Comparison of ENCODE assay signal across 28 cellular contexts in the genomic region with DNA sequence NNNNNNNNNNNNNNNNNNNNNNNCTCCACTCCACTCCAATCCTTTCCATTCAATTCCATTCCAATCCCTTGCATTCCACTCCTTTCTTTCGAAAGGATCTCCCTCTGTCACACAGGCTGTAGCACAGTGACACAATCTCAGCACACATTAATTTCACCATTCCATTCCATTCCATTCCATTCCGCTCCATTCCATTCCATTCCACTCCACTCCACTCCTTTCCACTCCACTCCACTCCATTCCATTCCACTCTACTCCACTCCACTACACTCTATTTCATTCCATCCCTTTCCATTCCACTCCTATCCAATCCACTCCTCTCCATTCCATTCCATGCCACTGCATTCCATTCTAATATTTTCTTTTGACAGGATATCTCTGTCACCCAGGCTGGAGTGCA.
"Had no signal": no experiment of that assay in that cellular context is flagged by ENCODE, and none has a peak within 500 bp of the region (broad histone marks: within the 10 kb centered on the region; RNA-seq: fewer than 3 reads in every experiment).

No MANE protein-coding gene starts in this region.

- H3K4me3 Mint-ChIP-seq: naive thymus-derived CD8-positive, alpha-beta T cell; nephron; neural progenitor cell; stimulated activated effector memory CD8-positive, alpha-beta T cell treated with anti-CD3 and anti-CD28 coated beads, Interleukin-12 subunit alpha, Interleukin-12 subunit beta, amount 100 ng/mL, for 72 hours; stimulated activated naive B cell treated with anti-CD40 and anti-IgM and Interleukin-4, amounts not matched to agents 10 μg/mL and 1 μg/mL and 100 μg/mL, for 72 hours; stimulated activated naive CD8-positive, alpha-beta T cell treated with anti-CD3 and anti-CD28 coated beads, Interleukin-15, Interleukin-2, amounts not matched to agents 100 ng/mL and 50 ng/mL, for 24 hours had no signal

- H3K27ac Mint-ChIP-seq: naive thymus-derived CD8-positive, alpha-beta T cell; nephron; neural progenitor cell; progenitor cell of endocrine pancreas; stimulated activated effector memory CD8-positive, alpha-beta T cell treated with anti-CD3 and anti-CD28 coated beads, Interleukin-12 subunit alpha, Interleukin-12 subunit beta, amount 100 ng/mL, for 72 hours; stimulated activated naive B cell treated with anti-CD40 and anti-IgM and Interleukin-4, amounts not matched to agents 10 μg/mL and 1 μg/mL and 100 μg/mL, for 72 hours; stimulated activated naive CD8-positive, alpha-beta T cell treated with anti-CD3 and anti-CD28 coated beads, Interleukin-15, Interleukin-2, amounts not matched to agents 100 ng/mL and 50 ng/mL, for 24 hours had no signal

- H3K27ac ChIP-seq: neural progenitor cell, ovary, parathyroid adenoma, psoas muscle, right lobe of liver, sigmoid colon, stomach, thoracic aorta, thyroid gland, tibial nerve, upper lobe of left lung, uterus had no signal

- H3K36me3 ChIP-seq: neural progenitor cell, ovary, right lobe of liver, sigmoid colon, stomach, thoracic aorta, thyroid gland, tibial nerve, upper lobe of left lung, uterus had no signal

- H3K9ac ChIP-seq: neural progenitor cell, parathyroid adenoma had no signal

- DNase-seq: naive thymus-derived CD8-positive, alpha-beta T cell; occipital lobe; ovary; posterior cingulate gyrus; psoas muscle; right cardiac atrium; right lobe of liver; sigmoid colon; small intestine; stimulated activated CD4-positive, alpha-beta T cell treated with anti-CD3 and anti-CD28 coated beads, Interleukin-15, amount 100 ng/mL, for 24 hours; stimulated activated CD4-positive, alpha-beta T cell treated with anti-CD3 and anti-CD28 coated beads, Interleukin-2, amount 100 ng/mL, for 24 hours; stimulated activated CD4-positive, alpha-beta T cell treated with anti-CD3 and anti-CD28 coated beads, Interleukin-2, amount 100 ng/mL, for 48 hours; stimulated activated CD4-positive, alpha-beta T cell treated with anti-CD3 and anti-CD28 coated beads, Interleukin-4, amount 100 ng/mL, for 24 hours; stimulated activated naive B cell treated with anti-CD40 and anti-IgM and Interleukin-4, amounts not matched to agents 10 μg/mL and 1 μg/mL and 100 μg/mL, for 72 hours; stimulated activated naive CD4-positive, alpha-beta T cell treated with Interleukin-2 at 50 U/mL for 16 hours; stomach; thyroid gland; trophoblast cell; upper lobe of left lung; uterus had no signal

- H3K4me1 Mint-ChIP-seq: nephron; neural progenitor cell; stimulated activated effector memory CD8-positive, alpha-beta T cell treated with anti-CD3 and anti-CD28 coated beads, Interleukin-12 subunit alpha, Interleukin-12 subunit beta, amount 100 ng/mL, for 72 hours; stimulated activated naive B cell treated with anti-CD40 and anti-IgM and Interleukin-4, amounts not matched to agents 10 μg/mL and 1 μg/mL and 100 μg/mL, for 72 hours had no signal

- H3K27me3 ChIP-seq: neural progenitor cell, ovary, right lobe of liver, sigmoid colon, stomach, thyroid gland, tibial nerve, upper lobe of left lung, uterus had no signal

- H3K4me1 ChIP-seq: neural progenitor cell, parathyroid adenoma, psoas muscle, right lobe of liver, sigmoid colon, stomach, thyroid gland, tibial nerve, upper lobe of left lung, uterus had no signal

- H3K9me3 ChIP-seq: ovary, psoas muscle, right lobe of liver, sigmoid colon, thoracic aorta, thyroid gland, upper lobe of left lung, uterus had no signal

- H3K27me3 Mint-ChIP-seq: naive thymus-derived CD8-positive, alpha-beta T cell; progenitor cell of endocrine pancreas; stimulated activated naive B cell treated with anti-CD40 and anti-IgM and Interleukin-4, amounts not matched to agents 10 μg/mL and 1 μg/mL and 100 μg/mL, for 72 hours; stimulated activated naive CD8-positive, alpha-beta T cell treated with anti-CD3 and anti-CD28 coated beads, Interleukin-15, Interleukin-2, amounts not matched to agents 100 ng/mL and 50 ng/mL, for 24 hours had no signal

- H3K4me3 ChIP-seq: neural progenitor cell, ovary, psoas muscle, right lobe of liver, sigmoid colon, stomach, thoracic aorta, thyroid gland, tibial nerve, upper lobe of left lung, uterus had no signal

- ATAC-seq: naive thymus-derived CD8-positive, alpha-beta T cell; psoas muscle; stimulated activated effector memory CD8-positive, alpha-beta T cell treated with anti-CD3 and anti-CD28 coated beads, Interleukin-12 subunit alpha, Interleukin-12 subunit beta, amount 100 ng/mL, for 72 hours; stimulated activated naive B cell treated with anti-CD40 and anti-IgM and Interleukin-4, amounts not matched to agents 10 μg/mL and 1 μg/mL and 100 μg/mL, for 72 hours had no signal

- H3K36me3 Mint-ChIP-seq: stimulated activated effector memory CD8-positive, alpha-beta T cell treated with anti-CD3 and anti-CD28 coated beads, Interleukin-12 subunit alpha, Interleukin-12 subunit beta, amount 100 ng/mL, for 72 hours had no signal
